1 cellular context compared by ENCODE assay signal in the genomic region with DNA sequence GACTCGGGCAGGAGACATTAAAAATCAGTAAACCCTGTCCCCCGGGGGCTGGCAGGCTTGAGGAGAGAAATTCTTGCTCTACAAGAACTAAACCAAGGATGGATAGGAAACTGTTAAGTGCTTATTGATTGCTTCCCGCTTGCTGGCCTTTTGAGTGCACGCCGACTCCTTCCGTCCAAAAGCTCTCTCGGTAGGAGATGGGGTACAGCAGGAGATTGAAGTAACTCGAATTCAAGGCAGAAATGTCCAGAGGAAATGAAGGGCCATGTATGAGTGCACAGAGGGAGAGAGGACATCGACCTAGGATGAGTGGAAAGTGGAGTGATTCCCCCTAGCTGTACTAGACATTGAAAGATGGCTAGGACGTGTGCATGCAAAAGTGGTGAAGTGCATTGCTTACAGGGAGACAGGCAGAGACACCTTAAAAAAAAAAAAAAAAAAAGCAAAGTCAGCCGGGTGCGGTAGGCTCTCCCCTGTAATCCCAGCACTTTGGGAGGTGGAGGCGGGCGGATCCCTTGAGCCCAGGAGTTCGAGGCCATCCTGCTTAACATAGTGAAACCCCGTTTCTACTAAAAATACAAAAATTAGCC.
TF ChIP-seq lines count a peak whose summit lies in the region.

No MANE protein-coding gene starts in this region.

TF ChIP-seq in HCT116, 20 proteins besides CTCF, POLR2A, EP300 and RAD21 (continued from another document):
- TF ChIP-seq, protein P1, sequence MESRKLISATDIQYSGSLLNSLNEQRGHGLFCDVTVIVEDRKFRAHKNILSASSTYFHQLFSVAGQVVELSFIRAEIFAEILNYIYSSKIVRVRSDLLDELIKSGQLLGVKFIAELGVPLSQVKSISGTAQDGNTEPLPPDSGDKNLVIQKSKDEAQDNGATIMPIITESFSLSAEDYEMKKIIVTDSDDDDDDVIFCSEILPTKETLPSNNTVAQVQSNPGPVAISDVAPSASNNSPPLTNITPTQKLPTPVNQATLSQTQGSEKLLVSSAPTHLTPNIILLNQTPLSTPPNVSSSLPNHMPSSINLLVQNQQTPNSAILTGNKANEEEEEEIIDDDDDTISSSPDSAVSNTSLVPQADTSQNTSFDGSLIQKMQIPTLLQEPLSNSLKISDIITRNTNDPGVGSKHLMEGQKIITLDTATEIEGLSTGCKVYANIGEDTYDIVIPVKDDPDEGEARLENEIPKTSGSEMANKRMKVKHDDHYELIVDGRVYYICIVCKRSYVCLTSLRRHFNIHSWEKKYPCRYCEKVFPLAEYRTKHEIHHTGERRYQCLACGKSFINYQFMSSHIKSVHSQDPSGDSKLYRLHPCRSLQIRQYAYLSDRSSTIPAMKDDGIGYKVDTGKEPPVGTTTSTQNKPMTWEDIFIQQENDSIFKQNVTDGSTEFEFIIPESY (IDR thresholded peaks at IDR 0.05; ENCODE audit: extremely low read depth, insufficient replicate concordance, low read length), result no peak
- TF ChIP-seq SP1 (IDR thresholded peaks at IDR 0.05; ENCODE audit: low read depth) (no peak), JUND (IDR thresholded peaks at IDR 0.05) (no peak), EZH2 (IDR thresholded peaks at IDR 0.05) (no peak), SRF (IDR thresholded peaks at IDR 0.05; ENCODE audit: low read depth) (no peak), CBX3 (IDR thresholded peaks at IDR 0.05; ENCODE audit: low read depth) (no peak), FOSL1 (IDR thresholded peaks at IDR 0.05; ENCODE audit: low read depth) (no peak), ZNF274 (IDR thresholded peaks at IDR 0.05; ENCODE audit: low read depth, low read length) (no peak), SIN3A (IDR thresholded peaks at IDR 0.05; ENCODE audit: low read depth) (no peak)
